ENCODE assay signal across 8 cellular contexts in the genomic region with DNA sequence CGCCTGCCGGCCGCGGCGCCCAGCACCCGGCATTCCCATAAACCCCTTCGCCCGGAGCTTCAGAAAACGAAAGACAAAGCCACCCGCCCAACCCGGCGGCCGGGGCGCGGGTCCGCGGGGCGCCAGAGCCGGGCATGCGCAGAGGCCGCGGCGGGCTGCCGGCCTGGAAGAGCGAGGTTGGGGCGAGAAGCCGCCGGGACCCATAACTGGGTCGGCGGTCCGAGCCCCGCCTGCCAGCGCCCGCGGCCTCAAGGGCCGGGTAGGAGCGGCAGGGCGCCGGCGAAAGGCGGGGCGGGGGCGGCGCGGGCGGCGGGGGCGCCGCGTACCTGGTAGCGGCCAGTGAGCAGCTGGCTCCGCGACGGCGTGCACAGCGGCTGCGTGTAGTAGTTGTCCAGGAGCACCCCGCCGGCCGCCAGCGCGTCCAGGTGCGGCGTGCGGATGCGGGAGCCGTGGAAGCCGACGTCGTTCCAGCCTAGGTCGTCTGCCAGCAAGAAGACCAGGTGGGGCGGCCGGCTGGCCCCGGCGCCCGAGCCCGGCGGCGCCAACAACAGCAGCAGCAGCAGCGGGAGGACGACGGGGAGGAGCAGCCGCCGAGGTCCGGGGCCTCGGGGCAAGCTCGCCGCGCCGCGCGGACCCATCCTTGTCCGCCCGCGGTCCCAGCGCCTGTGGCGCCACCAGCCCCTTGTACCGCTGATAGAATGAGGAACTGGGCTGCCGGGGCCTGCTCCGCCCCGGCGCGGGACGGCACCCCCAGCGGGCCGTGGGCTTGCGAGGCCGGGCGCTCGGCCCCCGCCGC. TPM values are rescaled to one million over a fixed set of nuclear protein-coding genes. Genes with fewer than 3 reads are reported as not detected.
DNase-seq lines count a peak whose midpoint lies in the region; ATAC-seq and TF ChIP-seq lines count a peak whose summit lies in the region.

A gene (minus strand): TSS at position 700 of the 796 bp plus-strand sequence. CDS start 62 bp downstream, at position 638.

- H3K9me3 Mint-ChIP-seq in HFFc6 = no peaks in the 10 kb centered on the region
- no peaks in the 10 kb centered on the region for H3K9me3 Mint-ChIP-seq in activated naive CD4-positive, alpha-beta T cell treated with anti-CD3 and anti-CD28 coated beads, Interleukin-2, amount 50 U/mL, for 24 hours

- H3K27me3 ChIP-seq in osteoblast (ENCODE audit: insufficient read depth, low read length) (no peaks in the 10 kb centered on the region), thoracic aorta (replicated peaks; ENCODE audit: insufficient read depth) (no peaks in the 10 kb centered on the region)

- no peaks in the 10 kb centered on the region for H3K36me3 ChIP-seq in osteoblast (ENCODE audit: insufficient read depth, low read length)
- H3K36me3 ChIP-seq in thoracic aorta = no peaks in the 10 kb centered on the region

- no peaks in the 10 kb centered on the region for H3K27me3 Mint-ChIP-seq in HFFc6 (ENCODE audit: insufficient read depth)
- H3K27me3 Mint-ChIP-seq in activated naive CD4-positive, alpha-beta T cell treated with anti-CD3 and anti-CD28 coated beads, Interleukin-2, amount 50 U/mL, for 24 hours = no peaks in the 10 kb centered on the region

- peak within 1 kb of the TSS; percentile 86 for H3K4me3 ChIP-seq in GM08714 (ENCODE audit: low read length)
- peak within 1 kb of the TSS; percentile 90 for H3K4me3 ChIP-seq in NB4 (ENCODE audit: low read depth, low read length)
- peak within 1 kb of the TSS; percentile 74 for H3K4me3 ChIP-seq in osteoblast (ENCODE audit: insufficient read depth, low read length)
- peak within 1 kb of the TSS; percentile 78 for H3K4me3 ChIP-seq in thoracic aorta

- H4K20me1 ChIP-seq in osteoblast (ENCODE audit: insufficient read depth, low read length) = no peaks in the 10 kb centered on the region

- H3K79me2 ChIP-seq in osteoblast (ENCODE audit: insufficient read depth, low read length) = peaks cover 26% of the 10 kb centered on the region

- H3K27ac ChIP-seq in osteoblast (ENCODE audit: low read depth, low read length) = peak within 1 kb of the TSS; percentile 79
- peak within 1 kb of the TSS; percentile 92 to 95 for H3K27ac ChIP-seq in thoracic aorta

- H3K27ac Mint-ChIP-seq in HFFc6 = peak within 1 kb of the TSS; percentile 91
- peak within 1 kb of the TSS; percentile 97 for H3K27ac Mint-ChIP-seq in activated naive CD4-positive, alpha-beta T cell treated with anti-CD3 and anti-CD28 coated beads, Interleukin-2, amount 50 U/mL, for 24 hours

- ATAC-seq in SK-N-SH treated with all-trans-retinoic acid at 6 μM for 48 hours = peak; percentile 88
- peak; percentile 83 for ATAC-seq in thoracic aorta (ENCODE audit: insufficient number of reproducible peaks, low FRiP score, low read depth)

- peaks cover 33% of the 10 kb centered on the region for H3K4me1 ChIP-seq in osteoblast (ENCODE audit: insufficient read depth, low read length)
- H3K4me1 ChIP-seq in thoracic aorta (ENCODE audit: control insufficient read depth in 1 of 2, low read depth in 2 of 2) = peaks cover 12 to 13% of the 10 kb centered on the region in 2 donors

- TF ChIP-seq CTCF in HFFc6 (IDR thresholded peaks at IDR 0.05) (no peak), NB4 (IDR thresholded peaks at IDR 0.05; ENCODE audit: low read depth, low read length) (no peak), osteoblast (IDR thresholded peaks at IDR 0.05; ENCODE audit: extremely low read depth, low read depth, low read length) (no peak), thoracic aorta (IDR thresholded peaks at IDR 0.05) (no peak)

- no peaks in the 10 kb centered on the region for H3K9me3 ChIP-seq in osteoblast (ENCODE audit: low read depth, low read length)
- no peaks in the 10 kb centered on the region for H3K9me3 ChIP-seq in thoracic aorta

- no peaks in the 10 kb centered on the region for H3K36me3 Mint-ChIP-seq in HFFc6 (ENCODE audit: low read depth)
- H3K36me3 Mint-ChIP-seq in activated naive CD4-positive, alpha-beta T cell treated with anti-CD3 and anti-CD28 coated beads, Interleukin-2, amount 50 U/mL, for 24 hours = no peaks in the 10 kb centered on the region

- H3K4me2 ChIP-seq in osteoblast (ENCODE audit: insufficient read depth, low read length) = peak within 1 kb of the TSS; percentile 95

- peaks cover 48% of the 10 kb centered on the region for H3K4me1 Mint-ChIP-seq in HFFc6 (ENCODE audit: low read depth)
- peaks cover 39% of the 10 kb centered on the region for H3K4me1 Mint-ChIP-seq in activated naive CD4-positive, alpha-beta T cell treated with anti-CD3 and anti-CD28 coated beads, Interleukin-2, amount 50 U/mL, for 24 hours

- H2AFZ ChIP-seq in osteoblast (ENCODE audit: low read length) = peak within 1 kb of the TSS; percentile 65

- peak; percentile 53 for TF ChIP-seq POLR2A in NB4 (IDR thresholded peaks at IDR 0.05; ENCODE audit: extremely low read depth, insufficient read length)

- DNase-seq in HFFc6 (peak; percentile 75), NB4 (ENCODE audit: low read depth) (peak; percentile 89), glomerular endothelial cell (ENCODE audit: extremely low read depth, low read depth, low spot score) (no peak), osteoblast (ENCODE audit: insufficient read length, low spot score, missing footprints) (peak; percentile 99), thoracic aorta (ENCODE audit: low spot score) (peak; percentile 32)

- H3K4me3 Mint-ChIP-seq in HFFc6 = peak within 1 kb of the TSS; percentile 95
- peak within 1 kb of the TSS; percentile 97 for H3K4me3 Mint-ChIP-seq in activated naive CD4-positive, alpha-beta T cell treated with anti-CD3 and anti-CD28 coated beads, Interleukin-2, amount 50 U/mL, for 24 hours

TF ChIP-seq in SK-N-SH treated with all-trans-retinoic acid at 6 μM for 48 hours, 23 proteins besides CTCF, POLR2A, EP300 and RAD21 (continues in another document):
- TF ChIP-seq GLIS3 (CRISPR knock-in tag; IDR thresholded peaks at IDR 0.05) (no peak), ZC3H10 (CRISPR knock-in tag; IDR thresholded peaks at IDR 0.05) (no peak), ISL1 (CRISPR knock-in tag; IDR thresholded peaks at IDR 0.05) (no peak)
- TF ChIP-seq, protein P1, sequence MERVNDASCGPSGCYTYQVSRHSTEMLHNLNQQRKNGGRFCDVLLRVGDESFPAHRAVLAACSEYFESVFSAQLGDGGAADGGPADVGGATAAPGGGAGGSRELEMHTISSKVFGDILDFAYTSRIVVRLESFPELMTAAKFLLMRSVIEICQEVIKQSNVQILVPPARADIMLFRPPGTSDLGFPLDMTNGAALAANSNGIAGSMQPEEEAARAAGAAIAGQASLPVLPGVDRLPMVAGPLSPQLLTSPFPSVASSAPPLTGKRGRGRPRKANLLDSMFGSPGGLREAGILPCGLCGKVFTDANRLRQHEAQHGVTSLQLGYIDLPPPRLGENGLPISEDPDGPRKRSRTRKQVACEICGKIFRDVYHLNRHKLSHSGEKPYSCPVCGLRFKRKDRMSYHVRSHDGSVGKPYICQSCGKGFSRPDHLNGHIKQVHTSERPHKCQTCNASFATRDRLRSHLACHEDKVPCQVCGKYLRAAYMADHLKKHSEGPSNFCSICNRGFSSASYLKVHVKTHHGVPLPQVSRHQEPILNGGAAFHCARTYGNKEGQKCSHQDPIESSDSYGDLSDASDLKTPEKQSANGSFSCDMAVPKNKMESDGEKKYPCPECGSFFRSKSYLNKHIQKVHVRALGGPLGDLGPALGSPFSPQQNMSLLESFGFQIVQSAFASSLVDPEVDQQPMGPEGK (CRISPR knock-in tag; IDR thresholded peaks at IDR 0.05; ENCODE audit: borderline replicate concordance) = no peak
- TF ChIP-seq, protein P2, sequence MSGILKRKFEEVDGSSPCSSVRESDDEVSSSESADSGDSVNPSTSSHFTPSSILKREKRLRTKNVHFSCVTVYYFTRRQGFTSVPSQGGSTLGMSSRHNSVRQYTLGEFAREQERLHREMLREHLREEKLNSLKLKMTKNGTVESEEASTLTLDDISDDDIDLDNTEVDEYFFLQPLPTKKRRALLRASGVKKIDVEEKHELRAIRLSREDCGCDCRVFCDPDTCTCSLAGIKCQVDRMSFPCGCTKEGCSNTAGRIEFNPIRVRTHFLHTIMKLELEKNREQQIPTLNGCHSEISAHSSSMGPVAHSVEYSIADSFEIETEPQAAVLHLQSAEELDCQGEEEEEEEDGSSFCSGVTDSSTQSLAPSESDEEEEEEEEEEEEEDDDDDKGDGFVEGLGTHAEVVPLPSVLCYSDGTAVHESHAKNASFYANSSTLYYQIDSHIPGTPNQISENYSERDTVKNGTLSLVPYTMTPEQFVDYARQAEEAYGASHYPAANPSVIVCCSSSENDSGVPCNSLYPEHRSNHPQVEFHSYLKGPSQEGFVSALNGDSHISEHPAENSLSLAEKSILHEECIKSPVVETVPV (CRISPR knock-in tag; IDR thresholded peaks at IDR 0.05) = no peak
- TF ChIP-seq, protein P3, sequence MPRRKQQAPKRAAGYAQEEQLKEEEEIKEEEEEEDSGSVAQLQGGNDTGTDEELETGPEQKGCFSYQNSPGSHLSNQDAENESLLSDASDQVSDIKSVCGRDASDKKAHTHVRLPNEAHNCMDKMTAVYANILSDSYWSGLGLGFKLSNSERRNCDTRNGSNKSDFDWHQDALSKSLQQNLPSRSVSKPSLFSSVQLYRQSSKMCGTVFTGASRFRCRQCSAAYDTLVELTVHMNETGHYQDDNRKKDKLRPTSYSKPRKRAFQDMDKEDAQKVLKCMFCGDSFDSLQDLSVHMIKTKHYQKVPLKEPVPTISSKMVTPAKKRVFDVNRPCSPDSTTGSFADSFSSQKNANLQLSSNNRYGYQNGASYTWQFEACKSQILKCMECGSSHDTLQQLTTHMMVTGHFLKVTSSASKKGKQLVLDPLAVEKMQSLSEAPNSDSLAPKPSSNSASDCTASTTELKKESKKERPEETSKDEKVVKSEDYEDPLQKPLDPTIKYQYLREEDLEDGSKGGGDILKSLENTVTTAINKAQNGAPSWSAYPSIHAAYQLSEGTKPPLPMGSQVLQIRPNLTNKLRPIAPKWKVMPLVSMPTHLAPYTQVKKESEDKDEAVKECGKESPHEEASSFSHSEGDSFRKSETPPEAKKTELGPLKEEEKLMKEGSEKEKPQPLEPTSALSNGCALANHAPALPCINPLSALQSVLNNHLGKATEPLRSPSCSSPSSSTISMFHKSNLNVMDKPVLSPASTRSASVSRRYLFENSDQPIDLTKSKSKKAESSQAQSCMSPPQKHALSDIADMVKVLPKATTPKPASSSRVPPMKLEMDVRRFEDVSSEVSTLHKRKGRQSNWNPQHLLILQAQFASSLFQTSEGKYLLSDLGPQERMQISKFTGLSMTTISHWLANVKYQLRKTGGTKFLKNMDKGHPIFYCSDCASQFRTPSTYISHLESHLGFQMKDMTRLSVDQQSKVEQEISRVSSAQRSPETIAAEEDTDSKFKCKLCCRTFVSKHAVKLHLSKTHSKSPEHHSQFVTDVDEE (CRISPR knock-in tag; IDR thresholded peaks at IDR 0.05) = no peak

RNA-seq across cellular contexts. Expression of the gene that starts here (rescaled TPM):
- 10 to 100 TPM; 24.4 to 32.7 (median 27.8) TPM for total RNA-seq in HFFc6 (2021; fragmentation: NEBNext Ultra II Directional; extraction: Animal tissue kit (Norgen Biotek cat#: 25700))
- total RNA-seq in glomerular endothelial cell (22.9 and 37.2 TPM in 2 replicates), osteoblast (33.6 and 38.4 TPM in 2 replicates), thoracic aorta (10 to 100 TPM; 26.1 to 36.0 TPM)
